Comparison of ENCODE assay signal across 22 cellular contexts in genomic region chr11:58531865-58532341, GRCh38. TPM values are rescaled to one million over a fixed set of nuclear protein-coding genes. Genes with fewer than 3 reads are reported as not detected.
"Had no signal": no experiment of that assay in that cellular context is flagged by ENCODE, and none has a peak within 500 bp of the region (broad histone marks: within the 10 kb centered on the region; RNA-seq: fewer than 3 reads in every experiment).

No MANE protein-coding gene starts in this region.

- DNase-seq: KBM-7, NCI-H1092 treated with DMSO at 0.1 percent for 48 hours, NCI-H1436, NCI-H187, NCI-H2029, NCI-H2081 treated with DMSO at 0.1 percent for 48 hours, NCI-H2171, NCI-H226, NCI-H446, NCI-H510A, NCI-H524 treated with DMSO at 0.1 percent for 48 hours, NCI-H69, NCI-H774, RPMI8226, SHP77, SK-N-SH, SW 1271, T-cell had no signal

- H3K9me3 Mint-ChIP-seq: T-cell had no signal

- H3K9me3 ChIP-seq: SK-N-SH had no signal

- H3K27me3 Mint-ChIP-seq: T-cell had no signal

- ATAC-seq: T-cell had no signal

RNA-seq across cellular contexts. Expression of gene OR5B21, which starts 24.0 kb away (rescaled TPM):
- total RNA-seq: HT-29, LHCN-M2, MCF 10A, SK-MEL-5 had no signal
- polyA plus RNA-seq: SK-N-SH had no signal
